In the genomic region with DNA sequence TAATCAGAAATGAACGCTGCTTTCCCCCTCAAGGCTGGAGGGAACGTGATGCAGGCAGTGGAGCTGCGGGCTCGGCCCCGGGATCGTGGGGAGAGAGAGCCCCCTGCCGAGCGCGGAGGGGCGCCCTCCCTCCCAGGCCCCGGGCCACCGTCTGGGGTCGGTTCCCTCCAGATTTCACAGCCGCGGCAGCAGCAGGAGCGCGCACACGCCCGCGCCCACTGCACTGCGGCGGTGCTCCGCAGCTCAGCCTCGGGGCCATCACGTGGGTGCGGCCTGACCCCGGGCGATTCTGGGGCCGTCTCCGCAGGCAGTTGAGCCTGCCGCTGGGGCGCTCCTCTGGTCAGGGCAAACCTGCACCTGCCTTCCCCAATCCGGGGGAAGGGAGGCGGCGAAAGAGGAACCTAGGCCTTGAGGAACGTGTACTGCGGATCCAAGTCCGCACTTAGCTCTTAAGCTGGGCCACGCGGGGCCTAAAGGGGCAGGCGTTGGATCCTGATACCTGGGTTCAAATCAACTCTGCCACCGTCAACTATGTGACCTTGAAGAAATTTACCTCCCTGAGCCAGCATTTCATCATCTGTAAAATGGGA, we compare ENCODE assay signal across 8 cellular contexts. TPM values are rescaled to one million over a fixed set of nuclear protein-coding genes. Genes with fewer than 3 reads are reported as not detected.
DNase-seq lines count a peak whose midpoint lies in the region; ATAC-seq, FAIRE-seq and TF ChIP-seq lines count a peak whose summit lies in the region.

No MANE protein-coding gene starts in this region.

- H3K4me1 Mint-ChIP-seq in activated naive CD4-positive, alpha-beta T cell treated with anti-CD3 and anti-CD28 coated beads for 36 hours (ENCODE audit: low read depth): peaks cover 5% of the 10 kb centered on the region
- H3K4me1 Mint-ChIP-seq in T-helper 2 cell treated with Interferon-gamma antibody and Interleukin-4, amounts not matched to agents 5 μg/mL and 100 μg/mL, for 36 hours (ENCODE audit: low read depth): peaks cover 3% of the 10 kb centered on the region

- H3K27ac ChIP-seq in endothelial cell of umbilical vein (ENCODE audit: insufficient read depth, low read depth, low read length): no peak overlapping the region

- dilution Hi-C loops in endothelial cell of umbilical vein (cut with MboI; ENCODE audit: extremely low pct_ligation_motif_present, low sequenced_read_pairs): no loop called here

- H3K27me3 Mint-ChIP-seq in activated naive CD4-positive, alpha-beta T cell treated with anti-CD3 and anti-CD28 coated beads for 36 hours (ENCODE audit: low read depth): peaks cover 22% of the 10 kb centered on the region
- H3K27me3 Mint-ChIP-seq in T-helper 2 cell treated with Interferon-gamma antibody and Interleukin-4, amounts not matched to agents 5 μg/mL and 100 μg/mL, for 36 hours (ENCODE audit: low read depth): peaks cover 47% of the 10 kb centered on the region

- H3K9me1 ChIP-seq in endothelial cell of umbilical vein (replicated peaks; ENCODE audit: control insufficient read depth, extremely low read depth, insufficient read depth, low read length): no peaks in the 10 kb centered on the region

- peak overlapping the region; percentile 67 for H2AFZ ChIP-seq in endothelial cell of umbilical vein (ENCODE audit: low read depth, low read length)

- H3K4me1 ChIP-seq in endothelial cell of umbilical vein (ENCODE audit: control insufficient read depth, extremely low read depth, insufficient read depth, low read length): peaks cover 3% of the 10 kb centered on the region

- intact Hi-C loops in activated naive CD4-positive, alpha-beta T cell treated with anti-CD3 and anti-CD28 coated beads for 36 hours (cut with micrococcal nuclease): loop anchor here (2.0 kb wide), 1 partner anchor 25 kb away; no protein-coding TSS in a partner anchor
- intact Hi-C loops in endothelial cell of umbilical vein (cut with micrococcal nuclease): loop anchor here (1.0 kb wide), 1 partner anchor 212 kb away; no protein-coding TSS in a partner anchor

- TF ChIP-seq POLR2A in endothelial cell of umbilical vein (IDR thresholded peaks at IDR 0.05; ENCODE audit: low read depth, low read length): no peak

- H3K9me3 ChIP-seq in endothelial cell of umbilical vein (replicated peaks; ENCODE audit: control insufficient read depth, insufficient read depth, low read length): no peaks in the 10 kb centered on the region

- peak; percentile 25 for DNase-seq in activated naive CD4-positive, alpha-beta T cell treated with anti-CD3 and anti-CD28 coated beads for 36 hours
- DNase-seq in activated naive CD4-positive, alpha-beta T cell treated with Interleukin-2 at 50 U/mL for 16 hours: no peak
- DNase-seq in T-helper 2 cell treated with Interferon-gamma antibody and Interleukin-4, amounts not matched to agents 5 μg/mL and 100 μg/mL, for 36 hours (ENCODE audit: low spot score): no peak
- DNase-seq in endothelial cell of umbilical vein (ENCODE audit: low read depth, low spot score) (peak; percentile 9), midbrain (lab: John Stamatoyannopoulos, UW) (peak; percentile 67), superior temporal gyrus (ENCODE audit: extremely low spot score) (peak; percentile 59), NCI-H345 (lab: John Stamatoyannopoulos, UW) (no peak)

- peak overlapping the region; percentile 63 for H3K4me2 ChIP-seq in endothelial cell of umbilical vein (ENCODE audit: insufficient read depth, low read length)

- peaks cover 9 to 14% of the 10 kb centered on the region in 2 experiments for H3K27me3 ChIP-seq in endothelial cell of umbilical vein (ENCODE audit: control insufficient read depth in 2 of 2, insufficient read depth in 2 of 2, low read length in 2 of 2)

- H3K9ac ChIP-seq in endothelial cell of umbilical vein (replicated peaks; ENCODE audit: extremely low read depth, insufficient read depth, low read length): no peak overlapping the region

- peak in 1 of 2 donors; percentile 43 for TF ChIP-seq CTCF in endothelial cell of umbilical vein (IDR thresholded peaks at IDR 0.05; ENCODE audit: extremely low read depth in 1 of 2, insufficient read depth in 1 of 2, low read depth in 1 of 2, low read length in 2 of 2)

- BruUV-seq in endothelial cell of umbilical vein (replicated peaks; lab: Mats Ljungman, UMichigan): no TSS peak

- POLR2A ChIA-PET in endothelial cell of umbilical vein (lab: Charles Lee): no interaction called here

- peak; percentile 47 for ATAC-seq in HG03025 (IDR thresholded peaks at IDR 0.05; ENCODE audit: low FRiP score, unreplicated experiment)

- peak; percentile 33 for FAIRE-seq in endothelial cell of umbilical vein (lab: Jason Lieb, UNC)

- CTCF ChIA-PET in activated naive CD4-positive, alpha-beta T cell treated with anti-CD3 and anti-CD28 coated beads for 36 hours (lab: Charles Lee): interaction anchor here (0.9 to 8.8 kb wide), 7 partner anchors 10 to 223 kb away, joined by 3 to 58 read pairs (median 3); a partner anchor contains a TSS
- CTCF ChIA-PET in endothelial cell of umbilical vein (lab: Charles Lee): interaction anchor here (0.8 to 5.1 kb wide), 17 partner anchors 8 to 322 kb away, joined by 3 to 36 read pairs (median 4); a partner anchor contains a TSS

- H4K20me1 ChIP-seq in endothelial cell of umbilical vein (replicated peaks; ENCODE audit: control insufficient read depth, extremely low read depth, insufficient read depth, low read length): no peaks in the 10 kb centered on the region

- peak overlapping the region; percentile 35 for H3K4me3 Mint-ChIP-seq in activated naive CD4-positive, alpha-beta T cell treated with anti-CD3 and anti-CD28 coated beads for 36 hours
- peak overlapping the region; percentile 22 for H3K4me3 Mint-ChIP-seq in T-helper 2 cell treated with Interferon-gamma antibody and Interleukin-4, amounts not matched to agents 5 μg/mL and 100 μg/mL, for 36 hours

- H3K79me2 ChIP-seq in endothelial cell of umbilical vein (ENCODE audit: control insufficient read depth, insufficient read depth, low read length): no peaks in the 10 kb centered on the region

- H3K27ac Mint-ChIP-seq in activated naive CD4-positive, alpha-beta T cell treated with anti-CD3 and anti-CD28 coated beads for 36 hours: no peak overlapping the region
- H3K27ac Mint-ChIP-seq in T-helper 2 cell treated with Interferon-gamma antibody and Interleukin-4, amounts not matched to agents 5 μg/mL and 100 μg/mL, for 36 hours: no peak overlapping the region

- no peaks in the 10 kb centered on the region for H3K36me3 ChIP-seq in endothelial cell of umbilical vein (ENCODE audit: control insufficient read depth in 2 of 2, extremely low read depth in 1 of 2, insufficient read depth in 2 of 2, low read length in 2 of 2)

- H3K4me3 ChIP-seq in endothelial cell of umbilical vein (replicated peaks in 1 of 3; ENCODE audit: insufficient read depth in 1 of 3, low read depth in 1 of 3, low read length in 3 of 3): peak overlapping the region in 1 of 3 experiments; percentile 20

- H3K36me3 Mint-ChIP-seq in activated naive CD4-positive, alpha-beta T cell treated with anti-CD3 and anti-CD28 coated beads for 36 hours (ENCODE audit: low read depth): no peaks in the 10 kb centered on the region
- peaks cover 3% of the 10 kb centered on the region for H3K36me3 Mint-ChIP-seq in T-helper 2 cell treated with Interferon-gamma antibody and Interleukin-4, amounts not matched to agents 5 μg/mL and 100 μg/mL, for 36 hours (ENCODE audit: low read depth)

- H3K9me3 Mint-ChIP-seq in activated naive CD4-positive, alpha-beta T cell treated with anti-CD3 and anti-CD28 coated beads for 36 hours: no peaks in the 10 kb centered on the region
- no peaks in the 10 kb centered on the region for H3K9me3 Mint-ChIP-seq in T-helper 2 cell treated with Interferon-gamma antibody and Interleukin-4, amounts not matched to agents 5 μg/mL and 100 μg/mL, for 36 hours

RNA-seq across cellular contexts. Expression of a gene that starts 9.4 kb away (rescaled TPM):
- 10 to 100 TPM; 48.0 to 50.6 TPM for total RNA-seq in activated naive CD4-positive, alpha-beta T cell treated with anti-CD3 and anti-CD28 coated beads for 36 hours
- total RNA-seq in endothelial cell of umbilical vein: 67.0 and 105 TPM in 2 replicates
- 121 and 139 TPM in 2 replicates for polyA plus RNA-seq in endothelial cell of umbilical vein
- 80.8 and 91.2 TPM in 2 replicates for polyA plus RNA-seq in endothelial cell of umbilical vein (2011; cell fraction: cytosol; rRNA removed)
- 291 and 301 TPM in 2 replicates for polyA plus RNA-seq in endothelial cell of umbilical vein (2011; cell fraction: nucleus; rRNA removed)
- 60.1 and 60.8 TPM in 2 replicates for polyA plus RNA-seq in endothelial cell of umbilical vein (2012)
- 96.7 and 110 TPM in 2 replicates for polyA minus RNA-seq in endothelial cell of umbilical vein
- 29.9 TPM for polyA minus RNA-seq in endothelial cell of umbilical vein (2011; cell fraction: cytosol; rRNA and poly(A)+ RNA removed)
- 83.3 and 102 TPM in 2 replicates for polyA minus RNA-seq in endothelial cell of umbilical vein (2011; cell fraction: nucleus; rRNA and poly(A)+ RNA removed)

RNA-seq across cellular contexts. Expression of a gene that starts 36.0 kb away (rescaled TPM):
- not detected for total RNA-seq in activated naive CD4-positive, alpha-beta T cell treated with anti-CD3 and anti-CD28 coated beads for 36 hours
- 136 and 170 TPM in 2 replicates for total RNA-seq in endothelial cell of umbilical vein
- 113 and 124 TPM in 2 replicates for polyA plus RNA-seq in endothelial cell of umbilical vein
- polyA plus RNA-seq in endothelial cell of umbilical vein (2011; cell fraction: cytosol; rRNA removed): 87.1 and 88.0 TPM in 2 replicates
- 70.9 and 75.9 TPM in 2 replicates for polyA plus RNA-seq in endothelial cell of umbilical vein (2011; cell fraction: nucleus; rRNA removed)
- 80.3 and 97.2 TPM in 2 replicates for polyA plus RNA-seq in endothelial cell of umbilical vein (2012)
- polyA minus RNA-seq in endothelial cell of umbilical vein: 304 and 328 TPM in 2 replicates
- polyA minus RNA-seq in endothelial cell of umbilical vein (2011; cell fraction: cytosol; rRNA and poly(A)+ RNA removed): 8.7 TPM
- 59.9 and 63.2 TPM in 2 replicates for polyA minus RNA-seq in endothelial cell of umbilical vein (2011; cell fraction: nucleus; rRNA and poly(A)+ RNA removed)

RNA-seq across cellular contexts. Expression of a gene that starts 43.8 kb away (rescaled TPM):
- total RNA-seq in activated naive CD4-positive, alpha-beta T cell treated with anti-CD3 and anti-CD28 coated beads for 36 hours: 1 to 10 TPM in 1 of 2 experiments, under 1 TPM in 1; 0.43 to 1.1 TPM
- total RNA-seq in endothelial cell of umbilical vein: 18.5 and 20.4 TPM in 2 replicates
- 5.5 and 6.2 TPM in 2 replicates for polyA plus RNA-seq in endothelial cell of umbilical vein
- 3.2 and 3.6 TPM in 2 replicates for polyA plus RNA-seq in endothelial cell of umbilical vein (2011; cell fraction: cytosol; rRNA removed)
- polyA plus RNA-seq in endothelial cell of umbilical vein (2011; cell fraction: nucleus; rRNA removed): 2.6 and 2.9 TPM in 2 replicates
- polyA plus RNA-seq in endothelial cell of umbilical vein (2012): 5.4 and 7.7 TPM in 2 replicates
- polyA minus RNA-seq in endothelial cell of umbilical vein: 6.9 and 10.3 TPM in 2 replicates
- polyA minus RNA-seq in endothelial cell of umbilical vein (2011; cell fraction: cytosol; rRNA and poly(A)+ RNA removed): 0.82 TPM
- polyA minus RNA-seq in endothelial cell of umbilical vein (2011; cell fraction: nucleus; rRNA and poly(A)+ RNA removed): 2.7 and 5.1 TPM in 2 replicates

RNA-seq across cellular contexts. Expression of a gene that starts 54.7 kb away (rescaled TPM):
- total RNA-seq in activated naive CD4-positive, alpha-beta T cell treated with anti-CD3 and anti-CD28 coated beads for 36 hours: 10 to 100 TPM; 29.8 to 35.6 TPM
- 53.1 and 55.9 TPM in 2 replicates for total RNA-seq in endothelial cell of umbilical vein
- 20.3 and 23.5 TPM in 2 replicates for polyA plus RNA-seq in endothelial cell of umbilical vein
- polyA plus RNA-seq in endothelial cell of umbilical vein (2011; cell fraction: cytosol; rRNA removed): 31.4 and 34.3 TPM in 2 replicates
- 32.0 and 32.5 TPM in 2 replicates for polyA plus RNA-seq in endothelial cell of umbilical vein (2011; cell fraction: nucleus; rRNA removed)
- 75.7 and 87.2 TPM in 2 replicates for polyA plus RNA-seq in endothelial cell of umbilical vein (2012)
- polyA minus RNA-seq in endothelial cell of umbilical vein: 56.2 and 56.9 TPM in 2 replicates
- polyA minus RNA-seq in endothelial cell of umbilical vein (2011; cell fraction: cytosol; rRNA and poly(A)+ RNA removed): 8.6 TPM
- polyA minus RNA-seq in endothelial cell of umbilical vein (2011; cell fraction: nucleus; rRNA and poly(A)+ RNA removed): 18.4 and 29.8 TPM in 2 replicates

Comparison
In these comparisons a context has a peak if more than half of its experiments do, and no peak if none do; other contexts are left out.
1. DNase-seq: peak in activated naive CD4-positive, alpha-beta T cell treated with anti-CD3 and anti-CD28 coated beads for 36 hours (single experiment), endothelial cell of umbilical vein (single experiment), midbrain (single experiment) and superior temporal gyrus (single experiment); none in activated naive CD4-positive, alpha-beta T cell treated with Interleukin-2 at 50 U/mL for 16 hours (single experiment), T-helper 2 cell treated with Interferon-gamma antibody and Interleukin-4, amounts not matched to agents 5 μg/mL and 100 μg/mL, for 36 hours (single experiment) and NCI-H345 (single experiment).
2. RNA of a gene that starts 36.0 kb away (total RNA-seq): 136 to 170 TPM in endothelial cell of umbilical vein; not detected in activated naive CD4-positive, alpha-beta T cell treated with anti-CD3 and anti-CD28 coated beads for 36 hours; every median in the first group is over 100 times any median in the second.